In the genomic region with DNA sequence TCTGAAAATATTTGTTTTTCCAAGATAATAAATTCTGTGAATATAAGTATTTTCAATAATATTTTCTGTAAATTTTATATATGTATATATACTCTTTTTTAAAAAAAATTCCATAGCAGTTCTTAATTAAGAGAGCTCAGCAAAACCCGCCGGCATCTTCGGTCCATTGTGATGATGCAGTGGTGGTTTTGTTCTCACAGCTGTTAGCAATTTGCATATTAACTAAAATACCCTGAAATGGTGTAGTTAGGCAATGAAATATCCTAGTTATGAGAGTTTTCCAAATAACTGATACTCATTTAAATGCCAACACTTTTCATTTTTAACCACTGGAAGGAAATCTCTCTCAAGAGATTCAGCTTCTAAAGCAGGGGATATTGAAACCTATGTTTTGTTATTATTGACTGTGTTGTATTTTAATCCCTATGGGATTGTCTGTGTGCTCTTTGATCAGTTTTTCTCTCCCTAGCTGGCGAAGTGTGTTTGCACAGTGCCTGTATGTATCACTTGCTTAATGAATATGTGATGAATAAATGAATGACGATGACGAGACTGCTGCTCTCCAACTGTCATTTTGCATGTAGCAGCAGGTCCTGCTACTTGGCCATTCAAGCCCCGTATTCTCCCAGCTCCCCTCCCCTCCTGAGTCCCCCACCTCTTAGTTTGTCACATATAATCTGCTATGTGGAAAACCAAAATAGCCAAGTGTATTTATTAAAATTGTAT, we compare ENCODE assay signal across 17 cellular contexts.
"Had no signal": no experiment of that assay in that cellular context is flagged by ENCODE, and none has a peak within 500 bp of the region (broad histone marks: within the 10 kb centered on the region; RNA-seq: fewer than 3 reads in every experiment).

No MANE protein-coding gene starts in this region.

- H3K4me1 ChIP-seq: heart left ventricle, left lung, right atrium auricular region, transverse colon had no signal

- ATAC-seq: heart left ventricle; left lung; natural killer cell; stimulated activated naive B cell treated with anti-CD40 and anti-IgM and Interleukin-4, amounts not matched to agents 10 μg/mL and 1 μg/mL and 100 μg/mL, for 72 hours; T-helper 17 cell had no signal

- H3K27ac ChIP-seq: brain microvascular endothelial cell, heart left ventricle, left lung, right atrium auricular region, skin epidermis, transverse colon had no signal

- H3K27me3 ChIP-seq: brain microvascular endothelial cell, heart left ventricle, left lung, right atrium auricular region, transverse colon had no signal

- H3K36me3 ChIP-seq: brain microvascular endothelial cell, heart left ventricle, left lung, right atrium auricular region, transverse colon had no signal

- DNase-seq: activated CD4-positive, alpha-beta T cell treated with anti-CD3 and anti-CD28 coated beads, Interleukin-2, amount 50 U/mL, for 1 hour; activated CD4-positive, CD25-positive, alpha-beta regulatory T cell; activated effector memory CD4-positive, alpha-beta T cell treated with anti-CD3 and anti-CD28 coated beads, Interleukin-2, amount 50 U/mL, for 16 hours; activated T-cell treated with anti-CD3 and anti-CD28 coated beads, Interleukin-2, amount 50 U/mL, for 24 hours; brain microvascular endothelial cell; dermis blood vessel endothelial cell; endodermal cell; foreskin melanocyte; heart left ventricle; left lung; natural killer cell; stimulated activated naive B cell treated with anti-CD40 and anti-IgM and Interleukin-4, amounts not matched to agents 10 μg/mL and 1 μg/mL and 100 μg/mL, for 72 hours; substantia nigra; T-helper 17 cell; transverse colon had no signal

- H3K4me3 ChIP-seq: heart left ventricle, left lung, right atrium auricular region, skin epidermis, transverse colon had no signal

- H3K9me3 ChIP-seq: heart left ventricle, left lung, right atrium auricular region, transverse colon had no signal
